Comparison of ENCODE assay signal across 8 cellular contexts in the genomic region with DNA sequence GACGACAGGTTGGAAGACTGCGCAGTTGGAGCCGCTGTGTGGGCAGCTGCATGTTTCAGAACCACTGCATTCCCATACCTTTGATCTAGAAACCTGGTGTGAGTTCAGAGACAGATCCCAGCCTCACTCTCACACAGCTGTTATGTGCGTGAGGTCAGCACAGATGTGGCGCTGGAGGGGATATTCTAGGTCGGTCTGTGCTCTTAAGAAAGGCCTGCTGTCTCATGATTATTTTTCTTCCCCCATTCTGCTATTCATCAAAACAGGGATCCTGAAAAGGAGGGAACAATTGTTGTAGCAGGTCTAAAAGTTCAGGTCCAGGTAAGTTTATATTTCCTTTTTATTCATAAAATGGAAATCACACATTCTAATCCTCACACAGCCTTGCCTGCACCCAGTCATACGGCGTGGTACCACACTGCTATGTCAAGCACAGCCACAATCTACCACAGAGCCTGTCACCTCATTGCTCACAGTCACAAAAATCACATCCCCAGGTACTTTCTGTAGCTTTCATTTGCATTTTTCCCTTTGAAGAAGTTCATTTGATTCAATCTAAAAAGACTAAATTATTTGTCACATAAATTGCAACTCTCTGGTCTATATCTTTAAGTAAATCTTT. TPM values are rescaled to one million over a fixed set of nuclear protein-coding genes. Genes with fewer than 3 reads are reported as not detected.
DNase-seq lines count a peak whose midpoint lies in the region; ATAC-seq and TF ChIP-seq lines count a peak whose summit lies in the region.

No MANE protein-coding gene starts in this region.

- no peak for TF ChIP-seq CTCF in GM13976 (IDR thresholded peaks at IDR 0.05; ENCODE audit: borderline replicate concordance, control extremely low read depth, extremely low read depth, insufficient read depth, missing control alignments)
- TF ChIP-seq CTCF in RWPE2 (IDR thresholded peaks at IDR 0.05; ENCODE audit: poor library complexity, severe bottlenecking): no peak
- no peak for TF ChIP-seq CTCF in endothelial cell (IDR thresholded peaks at IDR 0.05; ENCODE audit: unreplicated experiment)
- TF ChIP-seq CTCF in progenitor cell of endocrine pancreas (IDR thresholded peaks at IDR 0.05; ENCODE audit: unreplicated experiment): no peak

- peaks cover 4% of the 10 kb centered on the region for H3K27me3 Mint-ChIP-seq in endothelial cell (ENCODE audit: unreplicated experiment)
- H3K27me3 Mint-ChIP-seq in progenitor cell of endocrine pancreas: no peaks in the 10 kb centered on the region

- H3K27ac ChIP-seq in RWPE2 (ENCODE audit: poor library complexity, severe bottlenecking): no peak overlapping the region

- peaks cover 11% of the 10 kb centered on the region for H3K4me1 ChIP-seq in RWPE2 (ENCODE audit: insufficient read depth, poor library complexity, severe bottlenecking)

- H3K36me3 Mint-ChIP-seq in endothelial cell (ENCODE audit: low read depth, unreplicated experiment) (peaks cover 14% of the 10 kb centered on the region), progenitor cell of endocrine pancreas (ENCODE audit: insufficient read depth) (peaks cover 5% of the 10 kb centered on the region)

- 0 out of 2 replicates have a peak, but pooled peaks cover 4% of the 10 kb centered on the region for H3K36me3 ChIP-seq in RWPE2 (ENCODE audit: low read depth)

- H3K4me3 Mint-ChIP-seq in endothelial cell (ENCODE audit: unreplicated experiment): peak overlapping the region; percentile 96
- peak overlapping the region; percentile 90 for H3K4me3 Mint-ChIP-seq in progenitor cell of endocrine pancreas (ENCODE audit: low read depth)

- no peaks in the 10 kb centered on the region for H3K9me3 ChIP-seq in RWPE2 (ENCODE audit: severe bottlenecking)

- in situ Hi-C loops in GM13976 (cut with MboI; ENCODE audit: low sequenced_read_pairs, unreplicated experiment): no loop called here

- H3K4me1 Mint-ChIP-seq in endothelial cell (ENCODE audit: unreplicated experiment) (peaks cover 18% of the 10 kb centered on the region), progenitor cell of endocrine pancreas (ENCODE audit: low read depth) (peaks cover 17% of the 10 kb centered on the region)

- H3K9me3 Mint-ChIP-seq in endothelial cell (ENCODE audit: unreplicated experiment): no peaks in the 10 kb centered on the region
- H3K9me3 Mint-ChIP-seq in progenitor cell of endocrine pancreas (ENCODE audit: low read depth): peaks cover 3% of the 10 kb centered on the region

- H3K27me3 ChIP-seq in RWPE2 (ENCODE audit: insufficient read depth, poor library complexity, severe bottlenecking): no peaks in the 10 kb centered on the region

- H3K27ac Mint-ChIP-seq in endothelial cell (ENCODE audit: unreplicated experiment): no peak overlapping the region
- H3K27ac Mint-ChIP-seq in progenitor cell of endocrine pancreas: peak overlapping the region; percentile 93

- peak overlapping the region; percentile 67 for H3K4me3 ChIP-seq in RWPE2 (ENCODE audit: severe bottlenecking)

- DNase-seq in GM13976 (ENCODE audit: low spot score): peak; percentile 25
- DNase-seq in RWPE2 (ENCODE audit: low spot score): no peak
- no peak for DNase-seq in endothelial cell (ENCODE audit: low spot score)
- no peak for DNase-seq in progenitor cell of endocrine pancreas (ENCODE audit: low spot score, unreplicated experiment)
- no peak for DNase-seq in HuH-7.5 (ENCODE audit: low spot score)
- DNase-seq in 8988T: no peak
- no peak for DNase-seq in cerebellar cortex (ENCODE audit: low spot score)

- no peak for ATAC-seq in RWPE2 (ENCODE audit: low read depth)
- ATAC-seq in HG03025 (IDR thresholded peaks at IDR 0.05; ENCODE audit: low FRiP score, unreplicated experiment): no peak

RNA-seq across cellular contexts. Expression of gene ZNF546, which starts 0.8 kb away (rescaled TPM):
- total RNA-seq in endothelial cell (ENCODE audit: unreplicated experiment) (4.0 TPM), progenitor cell of endocrine pancreas (5.1 and 5.9 TPM in 2 replicates)

RNA-seq across cellular contexts. Expression of gene PSMC4, which starts 26.7 kb away (rescaled TPM):
- 101 TPM for total RNA-seq in endothelial cell (ENCODE audit: unreplicated experiment)
- 95.9 and 100 TPM in 2 replicates for total RNA-seq in progenitor cell of endocrine pancreas

RNA-seq across cellular contexts. Expression of gene ZNF780B, which starts 58.3 kb away (rescaled TPM):
- total RNA-seq in endothelial cell (ENCODE audit: unreplicated experiment) (22.6 TPM), progenitor cell of endocrine pancreas (40.6 and 45.9 TPM in 2 replicates)
